1 cellular context compared by ENCODE assay signal in the genomic region with DNA sequence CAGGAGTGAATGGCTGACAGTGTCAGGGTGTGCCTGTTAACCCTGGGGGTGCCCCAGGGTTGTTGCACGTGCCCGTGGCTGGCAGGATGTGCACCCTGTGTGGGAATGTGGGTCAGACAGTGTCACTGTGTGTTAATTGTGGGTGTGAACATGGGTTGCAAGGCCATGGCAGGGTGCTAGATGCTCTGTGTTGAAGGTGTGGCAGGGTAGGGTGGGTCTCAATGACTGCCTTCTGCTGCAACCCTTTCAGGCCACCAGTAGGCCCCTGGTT.
TF ChIP-seq lines count a peak whose summit lies in the region.

No MANE protein-coding gene starts in this region.

TF ChIP-seq in K562, 482 proteins besides CTCF, POLR2A, EP300 and RAD21:
- TF ChIP-seq DACH1 (IDR thresholded peaks at IDR 0.05; ENCODE audit: partially characterized antibody) (no peak), TARDBP (IDR thresholded peaks at IDR 0.05) (no peak), RFX5 (IDR thresholded peaks at IDR 0.05; ENCODE audit: low read depth, low read length) (no peak), RB1 (IDR thresholded peaks at IDR 0.05; ENCODE audit: low read depth) (no peak), LCOR (CRISPR knock-in tag; IDR thresholded peaks at IDR 0.05) (0 out of 2 replicates have a peak, but pooled peaks have one; percentile 5), ZNF57 (CRISPR knock-in tag; IDR thresholded peaks at IDR 0.05) (no peak)
TF ChIP-seq in K562: peak in this region for 1.
